8 cellular contexts compared by ENCODE assay signal in genomic region chr2:218711550-218711929, GRCh38. TPM values are rescaled to one million over a fixed set of nuclear protein-coding genes. Genes with fewer than 3 reads are reported as not detected.
DNase-seq lines count a peak whose midpoint lies in the region; ATAC-seq and TF ChIP-seq lines count a peak whose summit lies in the region.

No MANE protein-coding gene starts in this region.

- H3K4me2 ChIP-seq in SU-DHL-6 (ENCODE audit: low read depth, low read length, poor library complexity, severe bottlenecking) = peak overlapping the region; percentile 88
- H3K4me2 ChIP-seq in skeletal muscle satellite cell (ENCODE audit: low read length) = peak overlapping the region; percentile 94

- H3K9ac ChIP-seq in SU-DHL-6 (ENCODE audit: low read length) = peak overlapping the region; percentile 85
- peak overlapping the region; percentile 91 for H3K9ac ChIP-seq in skeletal muscle satellite cell (ENCODE audit: low read depth, low read length)

- no peak for TF ChIP-seq CTCF in SU-DHL-6 (IDR thresholded peaks at IDR 0.05; ENCODE audit: insufficient read depth, low read length, poor library complexity, severe bottlenecking)
- TF ChIP-seq CTCF in gastroesophageal sphincter (IDR thresholded peaks at IDR 0.05) = no peak

- ATAC-seq in gastroesophageal sphincter (no peak), GM19395 (IDR thresholded peaks at IDR 0.05; ENCODE audit: unreplicated experiment) (no peak), GM21825 (IDR thresholded peaks at IDR 0.05; ENCODE audit: unreplicated experiment) (no peak), HG02973 (IDR thresholded peaks at IDR 0.05; ENCODE audit: unreplicated experiment) (no peak)

- WGBS in gastroesophageal sphincter (ENCODE audit: low coverage in 1 of 2), 2 donors = 0 to 8% methylated on average over 4 to 5 of the region's 5 CpGs

- H3K9me3 ChIP-seq in SU-DHL-6 (ENCODE audit: insufficient read depth, low read length) = no peaks in the 10 kb centered on the region
- no peaks in the 10 kb centered on the region for H3K9me3 ChIP-seq in gastroesophageal sphincter
- no peaks in the 10 kb centered on the region for H3K9me3 ChIP-seq in skeletal muscle satellite cell (replicated peaks; ENCODE audit: low read length)

- DNase-seq in NCI-H510A treated with DMSO at 0.1 percent for 48 hours (lab: John Stamatoyannopoulos, UW) (peak; percentile 19), NCI-H510A (lab: John Stamatoyannopoulos, UW) (no peak)

- TF ChIP-seq EP300 in gastroesophageal sphincter (IDR thresholded peaks at IDR 0.05) = no peak

- peaks cover 0 to 26% (median 3%) of the 10 kb centered on the region in 3 donors for H3K4me1 ChIP-seq in gastroesophageal sphincter
- peaks cover 6% of the 10 kb centered on the region for H3K4me1 ChIP-seq in skeletal muscle satellite cell (ENCODE audit: control insufficient read depth, insufficient read depth, low read length)

- H3K4me3 ChIP-seq in SU-DHL-6 (ENCODE audit: insufficient read depth, low read length, poor library complexity, severe bottlenecking) = peak overlapping the region; percentile 84
- peak overlapping the region; percentile 56 to 78 for H3K4me3 ChIP-seq in gastroesophageal sphincter
- peak overlapping the region; percentile 98 for H3K4me3 ChIP-seq in skeletal muscle satellite cell (ENCODE audit: low read length)

- peak overlapping the region; percentile 23 for H2AFZ ChIP-seq in SU-DHL-6 (ENCODE audit: low read depth, low read length, severe bottlenecking)

- H3K27ac ChIP-seq in SU-DHL-6 (ENCODE audit: low read depth, low read length) (peak overlapping the region; percentile 66), gastroesophageal sphincter (peak overlapping the region; percentile 59 to 96 (median 93))

- no peaks in the 10 kb centered on the region for H3K27me3 ChIP-seq in SU-DHL-6 (ENCODE audit: low read length)
- no peaks in the 10 kb centered on the region for H3K27me3 ChIP-seq in gastroesophageal sphincter
- H3K27me3 ChIP-seq in skeletal muscle satellite cell (ENCODE audit: control insufficient read depth, insufficient read depth, low read length) = no peaks in the 10 kb centered on the region

- H3K36me3 ChIP-seq in SU-DHL-6 (ENCODE audit: low read length) = peaks cover 3% of the 10 kb centered on the region; the same call in 1 of the 2 replicates
- peaks cover 0 to 12% of the 10 kb centered on the region in 2 donors for H3K36me3 ChIP-seq in gastroesophageal sphincter
- H3K36me3 ChIP-seq in skeletal muscle satellite cell (ENCODE audit: insufficient read depth, low read length) = peaks cover 2% of the 10 kb centered on the region

- no peaks in the 10 kb centered on the region for H4K20me1 ChIP-seq in SU-DHL-6 (ENCODE audit: low read depth, low read length)

- H3K79me2 ChIP-seq in SU-DHL-6 (ENCODE audit: insufficient read depth, low read length) = peaks cover 51% of the 10 kb centered on the region

- no peaks in the 10 kb centered on the region for H3F3A ChIP-seq in SU-DHL-6 (ENCODE audit: insufficient read depth)

- no peak for TF ChIP-seq POLR2A in gastroesophageal sphincter (IDR thresholded peaks at IDR 0.05)

- H3K9me2 ChIP-seq in SU-DHL-6 (replicated peaks; ENCODE audit: insufficient read depth, low read length) = no peaks in the 10 kb centered on the region

RNA-seq across cellular contexts. Expression of gene TTLL4, which starts 0.9 kb away (rescaled TPM):
- total RNA-seq in gastroesophageal sphincter = 10 to 100 TPM in 2 of 4 donors, 1 to 10 TPM in 2; 6.5 to 12.1 (median 8.7) TPM
- 9.9 and 13.3 TPM in 2 replicates for total RNA-seq in skeletal muscle satellite cell (2012; rRNA removed)

RNA-seq across cellular contexts. Expression of gene STK36, which starts 39.7 kb away (rescaled TPM):
- 10 to 100 TPM; 16.7 to 36.6 (median 22.2) TPM for total RNA-seq in gastroesophageal sphincter
- total RNA-seq in skeletal muscle satellite cell (2012; rRNA removed) = 12.7 and 14.2 TPM in 2 replicates

RNA-seq across cellular contexts. Expression of gene RNF25, which starts 39.7 kb away (rescaled TPM):
- 10 to 100 TPM; 16.3 to 24.6 (median 17.7) TPM for total RNA-seq in gastroesophageal sphincter
- 31.7 and 31.9 TPM in 2 replicates for total RNA-seq in skeletal muscle satellite cell (2012; rRNA removed)

RNA-seq across cellular contexts. Expression of gene BCS1L, which starts 52.1 kb away (rescaled TPM):
- total RNA-seq in gastroesophageal sphincter = 10 to 100 TPM; 24.3 to 37.4 (median 29.9) TPM
- total RNA-seq in skeletal muscle satellite cell (2012; rRNA removed) = 39.8 and 57.2 TPM in 2 replicates

RNA-seq across cellular contexts. Expression of gene ZNF142, which starts 52.1 kb away (rescaled TPM):
- 10 to 100 TPM; 10.8 to 33.3 (median 24.6) TPM for total RNA-seq in gastroesophageal sphincter
- total RNA-seq in skeletal muscle satellite cell (2012; rRNA removed) = 10.4 and 14.6 TPM in 2 replicates
